ENCODE assay signal across 7 cellular contexts in genomic region chr2:86298411-86299390, GRCh38. TPM values are rescaled to one million over a fixed set of nuclear protein-coding genes. Genes with fewer than 3 reads are reported as not detected.
DNase-seq lines count a peak whose midpoint lies in the region; ATAC-seq and TF ChIP-seq lines count a peak whose summit lies in the region.

No MANE protein-coding gene starts in this region.

- H3K27me3 ChIP-seq in tibial artery = no peaks in the 10 kb centered on the region
- no peaks in the 10 kb centered on the region for H3K27me3 ChIP-seq in colonic mucosa

- H3K36me3 ChIP-seq in tibial artery (no peaks in the 10 kb centered on the region), colonic mucosa (no peaks in the 10 kb centered on the region)

- ATAC-seq in HG02642 (IDR thresholded peaks at IDR 0.05; ENCODE audit: poor library complexity, unreplicated experiment) = no peak

- H3K4me1 ChIP-seq in tibial artery = peaks cover 0 to 72% (median 28%) of the 10 kb centered on the region in 4 donors
- H3K4me1 ChIP-seq in colonic mucosa = no peaks in the 10 kb centered on the region

- no peak for DNase-seq in LNCaP clone FGC (ENCODE audit: low read depth)
- peak; percentile 74 for DNase-seq in dermis blood vessel endothelial cell
- DNase-seq in left kidney (ENCODE audit: low read depth, low spot score) = peak; percentile 45
- DNase-seq in tibial artery = no peak
- DNase-seq in UCSD-AML1 (lab: John Stamatoyannopoulos, UW; ENCODE audit: unreplicated experiment) = no peak
- DNase-seq in colonic mucosa = no peak

- no peak overlapping the region for H3K9ac ChIP-seq in colonic mucosa (ENCODE audit: low read depth in 2 of 2, low read length in 2 of 2)

- TF ChIP-seq CTCF in LNCaP clone FGC (IDR thresholded peaks at IDR 0.05; ENCODE audit: control insufficient read depth, extremely low read depth, insufficient read depth) (peak; percentile 25; the same call in 1 of the 2 replicates), tibial artery (IDR thresholded peaks at IDR 0.05) (peak in 1 of 2 experiments; percentile 42), colonic mucosa (IDR thresholded peaks at IDR 0.05) (no peak)

- H3K9me3 ChIP-seq in tibial artery (no peaks in the 10 kb centered on the region), colonic mucosa (no peaks in the 10 kb centered on the region)

- H3K4me3 ChIP-seq in LNCaP clone FGC (ENCODE audit: low read depth, low read length) (no peak overlapping the region), tibial artery (no peak overlapping the region), colonic mucosa (no peak overlapping the region)

- H3K27ac ChIP-seq in tibial artery (peak overlapping the region; percentile 77 to 80), colonic mucosa (no peak overlapping the region)

- intact Hi-C loops in tibial artery (cut with DNase I; ENCODE audit: low total_unique reads) = loop anchor here (10.0 kb wide), 1 partner anchor 74 kb away; no protein-coding TSS in a partner anchor
- intact Hi-C loops in colonic mucosa (cut with DNase I) = no loop called here

RNA-seq across cellular contexts. Expression of gene REEP1, which starts 38.7 kb away (rescaled TPM):
- total RNA-seq in dermis blood vessel endothelial cell = 4.9 and 13.4 TPM in 2 replicates
- 1 to 10 TPM; 1.8 to 5.7 TPM for total RNA-seq in colonic mucosa

Comparison
In these comparisons a context has a peak if more than half of its experiments do, and no peak if none do; other contexts are left out.
1. DNase-seq: peak in dermis blood vessel endothelial cell (single experiment) and left kidney (single experiment); none in LNCaP clone FGC (single experiment), tibial artery (0 of 2), UCSD-AML1 (single experiment) and colonic mucosa (single experiment).